Comparison of ENCODE assay signal across 8 cellular contexts in the genomic region with DNA sequence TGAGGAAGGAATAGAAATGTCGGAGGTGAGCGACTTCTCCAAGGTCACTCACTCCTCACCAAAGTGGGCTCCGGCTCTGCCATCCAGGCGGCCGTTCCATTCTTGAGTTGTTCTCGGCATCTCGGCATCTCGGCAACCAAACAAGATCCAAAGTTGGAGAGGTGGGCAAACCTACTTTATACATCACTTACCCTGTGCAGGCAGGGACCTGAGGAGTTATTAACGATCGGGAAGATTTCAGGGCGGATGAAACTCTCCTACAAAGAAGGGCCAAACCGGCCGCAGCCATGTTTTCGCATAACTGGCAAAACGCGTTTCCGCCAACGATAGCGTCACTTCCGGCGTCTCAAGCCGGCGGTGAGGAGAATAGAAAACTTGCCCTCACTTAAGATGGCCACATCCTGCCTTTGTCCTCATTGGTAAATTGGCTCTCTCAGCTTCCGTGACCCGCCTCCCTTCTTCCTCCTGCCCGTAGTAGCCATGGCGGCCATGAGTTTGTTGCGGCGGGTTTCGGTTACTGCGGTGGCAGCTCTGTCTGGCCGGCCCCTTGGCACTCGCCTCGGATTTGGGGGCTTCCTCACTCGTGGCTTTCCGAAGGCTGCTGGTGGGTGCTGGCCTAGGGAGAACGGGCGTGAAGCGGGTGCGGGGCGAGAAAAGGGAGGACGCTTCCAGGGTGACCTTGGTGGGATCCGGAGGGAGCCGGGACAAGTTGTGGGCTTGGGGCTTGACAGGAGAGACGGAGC. TPM values are rescaled to one million over a fixed set of nuclear protein-coding genes. Genes with fewer than 3 reads are reported as not detected.
DNase-seq lines count a peak whose midpoint lies in the region; ATAC-seq and TF ChIP-seq lines count a peak whose summit lies in the region.

Gene MRPL47, minus strand, starts transcription at position 303 of the 743 bp plus-strand sequence. Its CDS starts 14 bp downstream, at position 289.
Gene NDUFB5, plus strand, starts transcription at position 459 of the 743 bp plus-strand sequence. Its CDS starts 22 bp downstream, at position 481.

- H3K4me1 ChIP-seq in prostate gland (replicated peaks) (no peaks in the 10 kb centered on the region), urinary bladder (ENCODE audit: insufficient read depth) (no peaks in the 10 kb centered on the region)

- TF ChIP-seq POLR2A in prostate gland (IDR thresholded peaks at IDR 0.05), result peak; percentile 56

- peaks cover 0 to 4% of the 10 kb centered on the region in 2 donors for H3K36me3 ChIP-seq in prostate gland
- H3K36me3 ChIP-seq in urinary bladder (ENCODE audit: insufficient read depth), result peaks cover 2% of the 10 kb centered on the region

- ATAC-seq in GM18498 (IDR thresholded peaks at IDR 0.05; ENCODE audit: unreplicated experiment) (peak; percentile 96), HG02938 (IDR thresholded peaks at IDR 0.05; ENCODE audit: unreplicated experiment) (peak; percentile 95), left ventricle myocardium superior (peak; percentile 99)

- no peaks in the 10 kb centered on the region for H3K27me3 ChIP-seq in prostate gland (replicated peaks; ENCODE audit: insufficient read depth)

- H3K4me3 ChIP-seq in prostate gland (peak within 1 kb of the TSS; percentile 47 to 58), urinary bladder (ENCODE audit: low read depth, low read length) (peak within 1 kb of the TSS; percentile 78)

- intact Hi-C loops in left ventricle myocardium superior (cut with micrococcal nuclease) (no loop called here), prostate gland (cut with DNase I) (loop anchor here (5.0 kb wide), 1 partner anchor 42 kb away; the partner anchor contains the start of gene ACTL6A)

- under 1% methylated on average over 45 of the region's 45 CpGs for WGBS in prostate gland
- under 1% methylated on average over 45 of the region's 45 CpGs for WGBS in urinary bladder

- peak; percentile 79 to 89 for DNase-seq in NCI-H187 (lab: John Stamatoyannopoulos, UW)
- DNase-seq in T-helper 2 cell, result peak; percentile 70 to 98 (median 89)
- DNase-seq in left ventricle myocardium superior, result peak; percentile 94
- DNase-seq in prostate gland (ENCODE audit: low spot score), result peak; percentile 96

- H3K9me3 ChIP-seq in prostate gland, result no peaks in the 10 kb centered on the region

- H3K27ac ChIP-seq in angular gyrus (ENCODE audit: low read depth, low read length), result peak within 1 kb of the TSS; percentile 97
- H3K27ac ChIP-seq in prostate gland, result peak within 1 kb of the TSS; percentile 81 to 83
- H3K27ac ChIP-seq in urinary bladder (ENCODE audit: low read depth), result peak within 1 kb of the TSS; percentile 89

- no peak for TF ChIP-seq CTCF in prostate gland (IDR thresholded peaks at IDR 0.05)

RNA-seq across cellular contexts. Expression of gene MRPL47, which starts in this region (rescaled TPM):
- total RNA-seq in left ventricle myocardium superior (47.8 TPM), prostate gland (10 to 100 TPM; 19.8 to 40.2 TPM), urinary bladder (34.3 TPM)
- polyA plus RNA-seq in urinary bladder, result 30.6 TPM

RNA-seq across cellular contexts. Expression of gene NDUFB5, which starts in this region (rescaled TPM):
- total RNA-seq in left ventricle myocardium superior, result 363 TPM
- total RNA-seq in prostate gland, result 100 to 1,000 TPM in 1 of 2 donors, 10 to 100 TPM in 1; 75.9 to 122 TPM
- 190 TPM for total RNA-seq in urinary bladder
- polyA plus RNA-seq in urinary bladder, result 70.4 TPM

Comparison
In these comparisons a context has a peak if more than half of its experiments do, and no peak if none do; other contexts are left out.
1. Peak in every context shown above with its lines: DNase-seq, ATAC-seq, H3K4me3 ChIP-seq and H3K27ac ChIP-seq.